29 cellular contexts compared by ENCODE assay signal in the genomic region with DNA sequence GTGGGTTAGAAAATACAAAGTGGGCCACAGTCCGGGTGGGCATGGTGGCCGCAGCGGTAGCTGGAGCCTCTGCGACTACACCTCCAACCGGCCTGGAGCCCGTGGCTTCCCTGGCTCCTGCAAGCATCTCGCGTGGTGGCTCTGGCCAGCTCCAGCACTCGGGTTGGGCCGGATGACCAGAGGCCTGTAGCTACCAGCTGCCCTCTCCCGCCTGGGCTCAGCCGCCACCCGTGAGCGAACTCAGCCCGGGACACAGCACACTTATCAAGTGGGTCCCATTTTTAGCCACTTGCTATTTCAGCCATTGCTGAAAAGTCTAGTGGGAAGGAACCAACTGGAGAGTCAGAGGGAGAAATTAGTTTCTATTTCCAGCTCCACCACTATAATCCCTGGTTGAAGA.
"Had no signal": no experiment of that assay in that cellular context is flagged by ENCODE, and none has a peak within 500 bp of the region (broad histone marks: within the 10 kb centered on the region; RNA-seq: fewer than 3 reads in every experiment).

No MANE protein-coding gene starts in this region.

- H3K4me3 Mint-ChIP-seq: activated CD8-positive, alpha-beta memory T cell treated with anti-CD3 and anti-CD28 coated beads, Interleukin-2, amount 10 ng/mL, durations not matched to agents 7 days and 5 days; activated naive CD8-positive, alpha-beta T cell treated with anti-CD3 and anti-CD28 coated beads, Interleukin-2, amount 50 U/mL, for 24 hours; activated T-cell treated with anti-CD3 and anti-CD28 coated beads, Interleukin-2, amount 50 U/mL, for 24 hours; activated T-helper 1 cell treated with anti-CD3 and anti-CD28 coated beads, Interleukin-12 subunit alpha, Interleukin-12 subunit beta, Interleukin-2, Interleukin-4 antibody, amounts not matched to agents 30 ng/mL and 10 ng/mL and 1 ng/mL, durations not matched to agents 14 hours and 24 hours and 36 hours; central memory CD8-positive, alpha-beta T cell; T-cell had no signal

- DNase-seq: activated CD4-positive, alpha-beta T cell treated with anti-CD3 and anti-CD28 coated beads for 48 hours; activated CD4-positive, alpha-beta T cell treated with anti-CD3 and anti-CD28 coated beads, Interleukin-2, amount 50 U/mL, for 48 hours; activated CD8-positive, alpha-beta memory T cell treated with anti-CD3 and anti-CD28 coated beads, Interleukin-2, amount 10 ng/mL, durations not matched to agents 7 days and 5 days; activated effector memory CD4-positive, alpha-beta T cell treated with Interleukin-2 at 50 U/mL for 16 hours; activated naive CD4-positive, alpha-beta T cell treated with Interleukin-2 at 50 U/mL for 16 hours; activated naive CD8-positive, alpha-beta T cell treated with anti-CD3 and anti-CD28 coated beads, Interleukin-2, amount 50 U/mL, for 24 hours; activated T-cell treated with anti-CD3 and anti-CD28 coated beads, Interleukin-2, amount 50 U/mL, for 24 hours; amniotic stem cell; body of pancreas; Karpas-422; MM.1S; NCI-H1105; NCI-H1436; NCI-H1694 treated with DMSO at 0.1 percent for 48 hours; NCI-H2029 treated with DMSO at 0.1 percent for 48 hours; NCI-H345; NCI-H510A; NCI-H69; Peyer's patch; SIG-M5; T-cell; T-helper 2 cell; T1000; WERI-Rb-1 had no signal

- H3K27me3 Mint-ChIP-seq: activated CD8-positive, alpha-beta memory T cell treated with anti-CD3 and anti-CD28 coated beads, Interleukin-2, amount 10 ng/mL, durations not matched to agents 7 days and 5 days; activated naive CD8-positive, alpha-beta T cell treated with anti-CD3 and anti-CD28 coated beads, Interleukin-2, amount 50 U/mL, for 24 hours; activated T-cell treated with anti-CD3 and anti-CD28 coated beads, Interleukin-2, amount 50 U/mL, for 24 hours; central memory CD8-positive, alpha-beta T cell; T-cell had no signal

- H3K27ac Mint-ChIP-seq: activated CD8-positive, alpha-beta memory T cell treated with anti-CD3 and anti-CD28 coated beads, Interleukin-2, amount 10 ng/mL, durations not matched to agents 7 days and 5 days; activated naive CD8-positive, alpha-beta T cell treated with anti-CD3 and anti-CD28 coated beads, Interleukin-2, amount 50 U/mL, for 24 hours; activated T-cell treated with anti-CD3 and anti-CD28 coated beads, Interleukin-2, amount 50 U/mL, for 24 hours; activated T-helper 1 cell treated with anti-CD3 and anti-CD28 coated beads, Interleukin-12 subunit alpha, Interleukin-12 subunit beta, Interleukin-2, Interleukin-4 antibody, amounts not matched to agents 30 ng/mL and 10 ng/mL and 1 ng/mL, durations not matched to agents 14 hours and 24 hours and 36 hours; T-cell had no signal

- H3K9me3 Mint-ChIP-seq: activated naive CD4-positive, alpha-beta T cell treated with anti-CD3 and anti-CD28 coated beads, Interleukin-2, amount 50 U/mL, for 72 hours; activated naive CD8-positive, alpha-beta T cell treated with anti-CD3 and anti-CD28 coated beads, Interleukin-2, amount 50 U/mL, for 24 hours; activated T-cell treated with anti-CD3 and anti-CD28 coated beads, Interleukin-2, amount 50 U/mL, for 24 hours; activated T-helper 1 cell treated with anti-CD3 and anti-CD28 coated beads, Interleukin-12 subunit alpha, Interleukin-12 subunit beta, Interleukin-2, Interleukin-4 antibody, amounts not matched to agents 30 ng/mL and 10 ng/mL and 1 ng/mL, durations not matched to agents 14 hours and 24 hours and 36 hours; central memory CD8-positive, alpha-beta T cell; T-cell had no signal

- H3K4me1 Mint-ChIP-seq: activated naive CD8-positive, alpha-beta T cell treated with anti-CD3 and anti-CD28 coated beads, Interleukin-2, amount 50 U/mL, for 24 hours; central memory CD8-positive, alpha-beta T cell had no signal

- ATAC-seq: activated CD4-positive, CD25-positive, alpha-beta regulatory T cell treated with anti-CD3 and anti-CD28 coated beads, Interleukin-2, amount 50 U/mL, for 24 hours; activated CD8-positive, alpha-beta memory T cell treated with anti-CD3 and anti-CD28 coated beads, Interleukin-2, amount 10 ng/mL, durations not matched to agents 7 days and 5 days; activated naive CD4-positive, alpha-beta T cell treated with anti-CD3 and anti-CD28 coated beads, Interleukin-2, amount 50 U/mL, for 72 hours; activated naive CD8-positive, alpha-beta T cell treated with anti-CD3 and anti-CD28 coated beads, Interleukin-2, amount 50 U/mL, for 24 hours; body of pancreas; K562; T-cell had no signal
